ENCODE assay signal across 8 cellular contexts in the genomic region with DNA sequence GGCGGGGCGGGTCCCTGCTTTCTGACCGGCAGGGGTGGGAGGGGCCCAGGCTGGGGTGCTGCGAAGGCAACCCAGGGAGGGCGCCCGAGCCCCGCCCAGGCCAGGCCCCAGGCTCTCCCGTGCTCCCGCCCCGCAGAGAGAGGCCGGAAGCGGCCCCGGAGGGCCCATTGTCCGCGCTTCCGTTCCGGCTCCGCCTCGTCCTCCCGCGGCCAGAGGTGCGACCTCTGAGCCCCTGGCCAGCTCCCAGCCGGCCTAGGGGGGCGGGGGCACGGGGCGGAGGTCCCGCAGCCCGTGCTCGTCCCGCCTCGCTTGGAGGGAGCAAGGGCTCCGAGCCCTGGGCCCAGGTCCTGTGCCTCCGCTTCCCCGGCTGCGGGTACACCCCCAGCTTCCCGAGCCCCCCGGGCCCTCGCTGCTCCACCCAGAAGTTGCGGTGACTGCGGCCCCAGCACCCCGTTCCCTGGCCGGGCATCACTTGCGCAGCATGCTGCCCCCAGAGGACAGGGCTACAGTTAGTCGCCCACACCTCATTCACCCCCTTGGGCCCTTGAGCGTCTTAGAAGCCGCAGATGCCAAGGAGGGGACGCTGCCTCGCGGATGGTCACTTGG. TPM values are rescaled to one million over a fixed set of nuclear protein-coding genes. Genes with fewer than 3 reads are reported as not detected.
A peak's percentile ranks its signal among the peaks of the same experiment; 100 is the strongest.
DNase-seq lines count a peak whose midpoint lies in the region; ATAC-seq, FAIRE-seq and TF ChIP-seq lines count a peak whose summit lies in the region.

No MANE protein-coding gene starts in this region.

- H3K4me3 Mint-ChIP-seq in activated naive CD4-positive, alpha-beta T cell treated with anti-CD3 and anti-CD28 coated beads, Interleukin-2, amount 50 U/mL, for 24 hours, result peak overlapping the region; percentile 92

- no peak for FAIRE-seq in pancreas (lab: Jason Lieb, UNC)

- H3K9me3 ChIP-seq in pancreas, result no peaks in the 10 kb centered on the region
- H3K9me3 ChIP-seq in aorta (ENCODE audit: control insufficient read depth, low read length), result no peaks in the 10 kb centered on the region

- no peak for TF ChIP-seq CTCF in pancreas (IDR thresholded peaks at IDR 0.05)

- H3K9me3 Mint-ChIP-seq in activated naive CD4-positive, alpha-beta T cell treated with anti-CD3 and anti-CD28 coated beads, Interleukin-2, amount 50 U/mL, for 24 hours, result no peaks in the 10 kb centered on the region

- ATAC-seq in GM19438 (IDR thresholded peaks at IDR 0.05; ENCODE audit: low read depth, unreplicated experiment) (peak; percentile 87), HG03520 (IDR thresholded peaks at IDR 0.05; ENCODE audit: unreplicated experiment) (peak; percentile 85), Right ventricle myocardium inferior (peak; percentile 94), pancreas (peak; percentile 90 to 93 (median 92)), aorta (ENCODE audit: low FRiP score) (peak; percentile 93)

- H3K4me3 ChIP-seq in pancreas (peak overlapping the region; percentile 43 to 74 (median 56)), aorta (ENCODE audit: low read length in 2 of 2) (peak overlapping the region; percentile 5 to 36)

- H3K36me3 Mint-ChIP-seq in activated naive CD4-positive, alpha-beta T cell treated with anti-CD3 and anti-CD28 coated beads, Interleukin-2, amount 50 U/mL, for 24 hours, result no peaks in the 10 kb centered on the region

- H3K36me3 ChIP-seq in pancreas (no peaks in the 10 kb centered on the region), aorta (ENCODE audit: control insufficient read depth in 1 of 2, insufficient read depth in 2 of 2, low read length in 1 of 2) (no peaks in the 10 kb centered on the region)

- intact Hi-C loops in Right ventricle myocardium inferior (cut with DNase I), result loop anchor here (1.0 to 5.0 kb wide), 4 partner anchors 30 to 185 kb away; partner anchors contain the start of gene IFT122
- intact Hi-C loops in pancreas (cut with DNase I), result no loop called here
- intact Hi-C loops in aorta (cut with DNase I), result loop anchor here (2.0 to 5.0 kb wide), 4 partner anchors 20 to 305 kb away; partner anchors contain the start of gene PLXND1 (in 1 of the 2)

- no peaks in the 10 kb centered on the region for H3K27me3 ChIP-seq in pancreas
- H3K27me3 ChIP-seq in aorta (ENCODE audit: control insufficient read depth in 1 of 2, insufficient read depth in 2 of 2, low read length in 1 of 2), result no peaks in the 10 kb centered on the region

- H3K4me1 Mint-ChIP-seq in activated naive CD4-positive, alpha-beta T cell treated with anti-CD3 and anti-CD28 coated beads, Interleukin-2, amount 50 U/mL, for 24 hours, result peaks cover 12% of the 10 kb centered on the region

- H3K4me1 ChIP-seq in pancreas (peaks cover 5 to 24% (median 9%) of the 10 kb centered on the region in 3 donors), aorta (ENCODE audit: control insufficient read depth in 1 of 2, insufficient read depth in 2 of 2, low read length in 2 of 2) (no peaks in the 10 kb centered on the region)

- WGBS in pancreas, 2 donors, result 1% methylated on average over 36 to 49 of the region's 49 CpGs
- WGBS in aorta, 2 donors, result 1% methylated on average over 33 to 49 of the region's 49 CpGs

- H3K27me3 Mint-ChIP-seq in activated naive CD4-positive, alpha-beta T cell treated with anti-CD3 and anti-CD28 coated beads, Interleukin-2, amount 50 U/mL, for 24 hours, result no peaks in the 10 kb centered on the region

- DNase-seq in DMS53 (lab: John Stamatoyannopoulos, UW) (peak; percentile 95), RPMI8226 (peak; percentile 95), Right ventricle myocardium inferior (ENCODE audit: missing footprints) (peak; percentile 97), pancreas (peak; percentile 90 to 96 (median 94)), aorta (peak; percentile 97)

- peak overlapping the region; percentile 81 to 97 (median 93) for H3K27ac ChIP-seq in pancreas
- peak overlapping the region; percentile 77 to 98 for H3K27ac ChIP-seq in aorta (ENCODE audit: low read depth in 1 of 2, low read length in 2 of 2)

- no peak overlapping the region for H3K27ac Mint-ChIP-seq in activated naive CD4-positive, alpha-beta T cell treated with anti-CD3 and anti-CD28 coated beads, Interleukin-2, amount 50 U/mL, for 24 hours

RNA-seq across cellular contexts. Expression of gene PLXND1, which starts 20.4 kb away (rescaled TPM):
- total RNA-seq in Right ventricle myocardium inferior, result 66.3 TPM
- total RNA-seq in pancreas, result 10 to 100 TPM; 15.5 to 48.5 (median 21.7) TPM
- 10 to 100 TPM; 52.5 to 66.2 TPM for polyA plus RNA-seq in pancreas
- total RNA-seq in aorta, result 100 to 1,000 TPM; 176 to 358 TPM
- polyA plus RNA-seq in aorta, result 100 to 1,000 TPM in 1 of 2 donors, 10 to 100 TPM in 1; 55.5 to 149 TPM

Comparison
In these comparisons a context has a peak if more than half of its experiments do, and no peak if none do; other contexts are left out.
1. Peak in every context shown above with its lines: DNase-seq, ATAC-seq, H3K4me3 ChIP-seq and H3K27ac ChIP-seq.
2. intact Hi-C loops: an anchor here in Right ventricle myocardium inferior (1.0 to 5.0 kb wide) and aorta (2.0 to 5.0 kb wide); none called in pancreas.